1 cellular context compared by ENCODE assay signal in the genomic region with DNA sequence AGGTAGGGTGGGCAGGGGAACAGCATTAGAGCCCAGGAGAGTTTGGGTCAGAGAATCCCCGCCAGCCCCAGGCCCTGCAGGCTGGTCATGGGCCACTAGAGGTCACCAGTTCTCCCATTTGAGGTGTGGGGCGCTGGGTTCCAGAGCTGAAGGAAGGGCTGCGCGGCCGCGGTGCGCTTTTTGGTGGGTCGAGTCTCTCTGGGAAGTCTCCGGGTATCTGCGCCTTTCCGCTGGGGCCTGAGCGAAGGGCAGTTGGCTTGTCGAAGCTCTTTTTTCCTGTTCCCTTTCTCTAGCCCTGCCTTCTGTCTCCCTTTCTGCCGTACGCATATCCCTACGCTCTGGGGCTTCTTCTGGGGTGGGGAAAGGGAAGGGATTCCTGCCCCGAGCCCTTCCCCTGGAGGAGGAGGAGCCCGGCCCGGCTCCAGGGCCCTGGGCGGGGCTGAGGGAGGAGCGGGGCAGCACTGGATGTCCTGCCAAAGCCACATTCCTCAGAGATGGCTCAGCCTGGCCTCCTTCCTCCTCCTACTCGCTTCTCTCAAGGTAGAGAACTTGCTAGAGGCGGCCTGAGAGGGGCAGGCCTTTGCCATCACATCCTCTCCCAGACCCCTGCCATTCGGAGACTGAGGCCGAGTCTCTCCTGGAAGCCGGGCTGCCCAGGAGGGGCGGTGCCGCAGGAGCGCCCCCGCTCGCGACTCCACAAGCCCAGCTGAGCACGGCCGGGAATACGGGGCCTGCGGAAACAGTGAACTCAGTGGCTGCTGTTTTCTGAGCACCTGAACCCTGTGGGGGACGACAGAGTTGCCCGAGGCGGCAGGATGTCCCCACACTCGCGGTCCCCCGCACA.
TF ChIP-seq lines count a peak whose summit lies in the region.

No MANE protein-coding gene starts in this region.

TF ChIP-seq in K562, 482 proteins besides CTCF, POLR2A, EP300 and RAD21 (continued from another document):
- TF ChIP-seq GTF2A2 (tag; IDR thresholded peaks at IDR 0.05) (no peak), FOXJ2 (tag; IDR thresholded peaks at IDR 0.05) (no peak; the same call in 1 of the 2 replicates), ZBTB7A (IDR thresholded peaks at IDR 0.05; ENCODE audit: borderline replicate concordance, control insufficient read depth, low read depth, low read length) (peak; percentile 44; the same call in 1 of the 2 replicates), ZNF431 (CRISPR knock-in tag; IDR thresholded peaks at IDR 0.05) (no peak; the same call in 1 of the 2 replicates), ETS1 (conservative IDR thresholded peaks at IDR 0.05; ENCODE audit: control insufficient read depth, low read depth, low read length) (no peak; the same call in 1 of the 2 replicates), ZNF561 (CRISPR knock-in tag; conservative IDR thresholded peaks at IDR 0.05) (no peak), GABPB1 (CRISPR knock-in tag; IDR thresholded peaks at IDR 0.05) (peak; percentile 42), ZNF696 (CRISPR knock-in tag; conservative IDR thresholded peaks at IDR 0.05) (no peak), TFE3 (CRISPR knock-in tag; IDR thresholded peaks at IDR 0.05) (no peak), CTCFL (IDR thresholded peaks at IDR 0.05; ENCODE audit: borderline replicate concordance, insufficient read depth, low read depth, low read length, poor library complexity, severe bottlenecking) (no peak), MCM3 (IDR thresholded peaks at IDR 0.05) (no peak), KDM5B (IDR thresholded peaks at IDR 0.05; ENCODE audit: insufficient replicate concordance, low read depth, low read length) (no peak), ZNF512 (tag; IDR thresholded peaks at IDR 0.05) (no peak), AFF4 (CRISPR knock-in tag; IDR thresholded peaks at IDR 0.05) (peak; percentile 66; the same call in 1 of the 2 replicates), MEIS2 (IDR thresholded peaks at IDR 0.05; ENCODE audit: partially characterized antibody) (peak; percentile 11), CHD4 (IDR thresholded peaks at IDR 0.05; ENCODE audit: insufficient read depth, insufficient replicate concordance, low read depth, low read length, poor library complexity, severe bottlenecking) (no peak), STAT5A (IDR thresholded peaks at IDR 0.05; ENCODE audit: borderline replicate concordance, low read length) (no peak), FOXP4 (CRISPR knock-in tag; IDR thresholded peaks at IDR 0.05; ENCODE audit: borderline replicate concordance) (peak; percentile 85; the same call in 1 of the 2 replicates)
- TF ChIP-seq, protein P1, sequence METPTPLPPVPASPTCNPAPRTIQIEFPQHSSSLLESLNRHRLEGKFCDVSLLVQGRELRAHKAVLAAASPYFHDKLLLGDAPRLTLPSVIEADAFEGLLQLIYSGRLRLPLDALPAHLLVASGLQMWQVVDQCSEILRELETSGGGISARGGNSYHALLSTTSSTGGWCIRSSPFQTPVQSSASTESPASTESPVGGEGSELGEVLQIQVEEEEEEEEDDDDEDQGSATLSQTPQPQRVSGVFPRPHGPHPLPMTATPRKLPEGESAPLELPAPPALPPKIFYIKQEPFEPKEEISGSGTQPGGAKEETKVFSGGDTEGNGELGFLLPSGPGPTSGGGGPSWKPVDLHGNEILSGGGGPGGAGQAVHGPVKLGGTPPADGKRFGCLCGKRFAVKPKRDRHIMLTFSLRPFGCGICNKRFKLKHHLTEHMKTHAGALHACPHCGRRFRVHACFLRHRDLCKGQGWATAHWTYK (CRISPR knock-in tag; IDR thresholded peaks at IDR 0.05): 0 out of 2 replicates have a peak, but pooled peaks have one; percentile 18
